ENCODE assay signal across 8 cellular contexts in the genomic region with DNA sequence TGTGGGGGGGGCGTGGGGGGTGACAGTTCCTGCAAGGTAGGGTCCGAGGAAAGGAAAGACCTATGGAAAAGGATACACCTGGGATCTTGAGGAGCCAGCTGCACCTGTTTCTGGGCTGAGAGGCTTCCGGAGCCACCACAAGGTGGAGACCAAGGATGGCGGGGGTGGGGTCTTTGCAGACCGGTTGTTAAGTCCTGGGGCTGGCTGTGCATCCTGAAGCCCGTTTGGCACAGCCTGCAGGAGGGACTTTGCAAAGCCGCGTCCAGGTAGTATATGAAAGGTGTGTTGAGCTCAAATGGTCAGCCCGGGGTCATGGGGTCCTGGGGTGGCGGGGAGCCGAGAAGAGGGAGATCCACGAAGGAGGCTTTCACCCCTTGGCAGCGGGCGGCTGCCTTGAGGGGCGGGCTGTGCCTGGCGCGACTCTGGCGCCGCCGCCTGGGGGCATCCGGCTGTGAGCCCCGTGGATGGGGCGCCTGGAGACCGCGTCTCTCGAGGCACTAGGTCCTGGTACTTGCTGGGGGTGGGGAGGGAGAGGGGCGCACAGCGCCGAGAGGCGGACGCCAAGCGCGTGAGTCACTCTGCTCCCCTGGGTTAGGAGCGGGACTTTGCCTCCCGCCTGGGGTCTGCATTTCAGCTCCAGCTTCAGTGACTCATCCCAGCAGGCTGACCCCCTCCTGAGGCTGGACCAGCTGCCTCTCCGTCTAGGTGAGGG. TPM values are rescaled to one million over a fixed set of nuclear protein-coding genes. Genes with fewer than 3 reads are reported as not detected.
DNase-seq lines count a peak whose midpoint lies in the region; ATAC-seq and TF ChIP-seq lines count a peak whose summit lies in the region.

No MANE protein-coding gene starts in this region.

- H3K27ac ChIP-seq in testis: no peak overlapping the region

- WGBS in testis, 2 donors: 0 to 6% methylated on average over 1 to 24 of the region's 36 CpGs

- H3K36me3 ChIP-seq in testis (ENCODE audit: low read depth, missing control alignments): no peaks in the 10 kb centered on the region

- TF ChIP-seq POLR2A in testis (IDR thresholded peaks at IDR 0.05): no peak

- peaks cover 4% of the 10 kb centered on the region for H3K9me3 Mint-ChIP-seq in activated T-cell treated with anti-CD3 and anti-CD28 coated beads, Interleukin-2, amount 50 U/mL, for 24 hours

- H3K4me1 ChIP-seq in testis: no peaks in the 10 kb centered on the region

- no peaks in the 10 kb centered on the region for H3K27me3 ChIP-seq in testis

- TF ChIP-seq CTCF in testis (IDR thresholded peaks at IDR 0.05): no peak

- DNase-seq in AG08396 (ENCODE audit: low spot score): peak; percentile 30
- peak; percentile 80 for DNase-seq in HT1080 (ENCODE audit: low read depth)
- DNase-seq in activated T-cell treated with anti-CD3 and anti-CD28 coated beads, Interleukin-2, amount 50 U/mL, for 24 hours: peak; percentile 33
- DNase-seq in iPS DF 4.7 (ENCODE audit: extremely low read depth, low spot score): peak; percentile 28
- DNase-seq in testis: no peak
- DNase-seq in activated CD4-positive, alpha-beta T cell treated with anti-CD3 and anti-CD28 coated beads, Interleukin-2, amount 50 U/mL, for 4 hours: no peak

- H3K4me3 ChIP-seq in testis: peak overlapping the region; percentile 9 to 20

- H3K27me3 Mint-ChIP-seq in activated T-cell treated with anti-CD3 and anti-CD28 coated beads, Interleukin-2, amount 50 U/mL, for 24 hours: peaks cover 56% of the 10 kb centered on the region

- H3K36me3 Mint-ChIP-seq in activated T-cell treated with anti-CD3 and anti-CD28 coated beads, Interleukin-2, amount 50 U/mL, for 24 hours (ENCODE audit: low read depth): no peaks in the 10 kb centered on the region

- intact Hi-C loops in testis (cut with DNase I; ENCODE audit: low total_unique reads): no loop called here

- ATAC-seq in GM21423 (IDR thresholded peaks at IDR 0.05; ENCODE audit: unreplicated experiment) (no peak), GM21381 (IDR thresholded peaks at IDR 0.05; ENCODE audit: unreplicated experiment) (no peak)

- peaks cover 9% of the 10 kb centered on the region for H3K4me1 Mint-ChIP-seq in activated T-cell treated with anti-CD3 and anti-CD28 coated beads, Interleukin-2, amount 50 U/mL, for 24 hours (ENCODE audit: low read depth)

- H3K27ac Mint-ChIP-seq in activated T-cell treated with anti-CD3 and anti-CD28 coated beads, Interleukin-2, amount 50 U/mL, for 24 hours: no peak overlapping the region

- H3K9me3 ChIP-seq in testis: no peaks in the 10 kb centered on the region

- H3K4me3 Mint-ChIP-seq in activated T-cell treated with anti-CD3 and anti-CD28 coated beads, Interleukin-2, amount 50 U/mL, for 24 hours: no peak overlapping the region

RNA-seq across cellular contexts. Expression of gene DYNLT3, which starts 58.2 kb away (rescaled TPM):
- 18.4 and 20.7 TPM in 2 replicates for total RNA-seq in HT1080 (2014; rRNA removed; shearing (Covaris generic))
- 25.0 and 27.7 TPM in 2 replicates for polyA plus RNA-seq in HT1080 (2015; cell fraction: cytosol; rRNA removed)
- 10.1 and 11.1 TPM in 2 replicates for polyA plus RNA-seq in HT1080 (2015; cell fraction: nucleus; rRNA removed)
- 10 to 100 TPM; 11.1 to 11.7 TPM for total RNA-seq in testis
- 20.1 TPM for polyA plus RNA-seq in testis (ENCODE audit: insufficient read depth, low read depth, low replicate concordance)

Comparison
In these comparisons a context has a peak if more than half of its experiments do, and no peak if none do; other contexts are left out.
1. DNase-seq: peak in AG08396 (single experiment), HT1080 (single experiment), activated T-cell treated with anti-CD3 and anti-CD28 coated beads, Interleukin-2, amount 50 U/mL, for 24 hours (single experiment) and iPS DF 4.7 (single experiment); none in testis (single experiment) and activated CD4-positive, alpha-beta T cell treated with anti-CD3 and anti-CD28 coated beads, Interleukin-2, amount 50 U/mL, for 4 hours (0 of 2).